In genomic region chr3:172616061-172616461, GRCh38 we compare ENCODE assay signal across 15 cellular contexts.
A peak's percentile ranks its signal among the peaks of the same experiment; 100 is the strongest.
DNase-seq lines count a peak whose midpoint lies in the region; ATAC-seq and TF ChIP-seq lines count a peak whose summit lies in the region.
"Had no signal": no experiment of that assay in that cellular context is flagged by ENCODE, and none has a peak within 500 bp of the region (broad histone marks: within the 10 kb centered on the region; RNA-seq: fewer than 3 reads in every experiment).

No MANE protein-coding gene starts in this region.

- TF ChIP-seq EP300 in esophagus muscularis mucosa (IDR thresholded peaks at IDR 0.05): no peak

- peaks cover 9% of the 10 kb centered on the region for H3K9me3 Mint-ChIP-seq in activated naive CD8-positive, alpha-beta T cell treated with anti-CD3 and anti-CD28 coated beads, Interleukin-2, amount 50 U/mL, for 24 hours

- no peak for DNase-seq in left ventricle myocardium inferior
- DNase-seq in heart right ventricle: no peak
- no peak for DNase-seq in activated naive CD8-positive, alpha-beta T cell treated with anti-CD3 and anti-CD28 coated beads, Interleukin-2, amount 50 U/mL, for 24 hours
- no peak for DNase-seq in upper lobe of right lung
- DNase-seq in esophagus muscularis mucosa (ENCODE audit: extremely low spot score): no peak
- DNase-seq in ureter (ENCODE audit: low spot score): no peak
- DNase-seq: adrenal gland; naive B cell; NCI-H2029; stimulated activated CD4-positive, alpha-beta T cell treated with anti-CD3 and anti-CD28 coated beads, Interleukin-15, amount 100 ng/mL, for 24 hours; stimulated activated naive B cell treated with anti-CD40 and anti-IgM and Interleukin-4, amounts not matched to agents 10 μg/mL and 1 μg/mL and 100 μg/mL, for 72 hours had no signal

- H3K27me3 ChIP-seq in left ventricle myocardium inferior (ENCODE audit: low read depth): no peaks in the 10 kb centered on the region
- no peaks in the 10 kb centered on the region for H3K27me3 ChIP-seq in heart right ventricle
- no peaks in the 10 kb centered on the region for H3K27me3 ChIP-seq in upper lobe of right lung
- no peaks in the 10 kb centered on the region for H3K27me3 ChIP-seq in esophagus muscularis mucosa
- H3K27me3 ChIP-seq: adrenal gland had no signal

- ATAC-seq in heart right ventricle (no peak), HG02884 (IDR thresholded peaks at IDR 0.05; ENCODE audit: unreplicated experiment) (peak; percentile 74), upper lobe of right lung (peak; percentile 14), GM19467 (IDR thresholded peaks at IDR 0.05; ENCODE audit: unreplicated experiment) (no peak)
- peak; percentile 30 for ATAC-seq in activated naive CD8-positive, alpha-beta T cell treated with anti-CD3 and anti-CD28 coated beads, Interleukin-2, amount 50 U/mL, for 24 hours
- ATAC-seq: stimulated activated naive B cell treated with anti-CD40 and anti-IgM and Interleukin-4, amounts not matched to agents 10 μg/mL and 1 μg/mL and 100 μg/mL, for 72 hours had no signal

- peaks cover 15% of the 10 kb centered on the region for H3K4me1 Mint-ChIP-seq in activated naive CD8-positive, alpha-beta T cell treated with anti-CD3 and anti-CD28 coated beads, Interleukin-2, amount 50 U/mL, for 24 hours

- no peak for TF ChIP-seq CTCF in left ventricle myocardium inferior (IDR thresholded peaks at IDR 0.05; ENCODE audit: borderline replicate concordance)
- TF ChIP-seq CTCF in heart right ventricle (IDR thresholded peaks at IDR 0.05): no peak
- TF ChIP-seq CTCF in upper lobe of right lung (IDR thresholded peaks at IDR 0.05): no peak
- no peak for TF ChIP-seq CTCF in esophagus muscularis mucosa (IDR thresholded peaks at IDR 0.05)

- H3K4me1 ChIP-seq in left ventricle myocardium inferior (peaks cover 6% of the 10 kb centered on the region), heart right ventricle (peaks cover 0 to 22% (median 6%) of the 10 kb centered on the region in 9 donors), upper lobe of right lung (no peaks in the 10 kb centered on the region), esophagus muscularis mucosa (peaks cover 0 to 23% (median 18%) of the 10 kb centered on the region in 4 donors)

- H3K4me3 ChIP-seq in left ventricle myocardium inferior (no peak overlapping the region), heart right ventricle (no peak overlapping the region), upper lobe of right lung (no peak overlapping the region), esophagus muscularis mucosa (no peak overlapping the region)
- H3K4me3 ChIP-seq: adrenal gland had no signal

- peak overlapping the region; percentile 10 for H3K27ac ChIP-seq in left ventricle myocardium inferior (replicated peaks)
- peak overlapping the region in 2 of 10 donors; percentile 11 to 38 for H3K27ac ChIP-seq in heart right ventricle
- no peak overlapping the region for H3K27ac ChIP-seq in upper lobe of right lung
- H3K27ac ChIP-seq in esophagus muscularis mucosa (replicated peaks in 1 of 4): no peak overlapping the region
- H3K27ac ChIP-seq: adrenal gland, C4-2B, HL-60 had no signal

- TF ChIP-seq POLR2A in esophagus muscularis mucosa (IDR thresholded peaks at IDR 0.05; ENCODE audit: low read depth): no peak

- H3K9me3 ChIP-seq in left ventricle myocardium inferior (replicated peaks): peaks cover 1% of the 10 kb centered on the region
- H3K9me3 ChIP-seq in heart right ventricle: peaks cover 0 to 9% (median 0%) of the 10 kb centered on the region in 11 donors
- no peaks in the 10 kb centered on the region for H3K9me3 ChIP-seq in upper lobe of right lung
- H3K9me3 ChIP-seq in esophagus muscularis mucosa: no peaks in the 10 kb centered on the region
- H3K9me3 ChIP-seq: adrenal gland had no signal

- intact Hi-C loops in left ventricle myocardium inferior (cut with micrococcal nuclease) (no loop called here), heart right ventricle (cut with DNase I) (no loop called here), upper lobe of right lung (cut with DNase I) (no loop called here), esophagus muscularis mucosa (cut with DNase I) (no loop called here)

- H3K36me3 Mint-ChIP-seq in activated naive CD8-positive, alpha-beta T cell treated with anti-CD3 and anti-CD28 coated beads, Interleukin-2, amount 50 U/mL, for 24 hours (ENCODE audit: low read depth): no peaks in the 10 kb centered on the region

- H3K4me3 Mint-ChIP-seq in activated naive CD8-positive, alpha-beta T cell treated with anti-CD3 and anti-CD28 coated beads, Interleukin-2, amount 50 U/mL, for 24 hours: no peak overlapping the region
- H3K4me3 Mint-ChIP-seq: naive B cell; stimulated activated naive B cell treated with anti-CD40 and anti-IgM and Interleukin-4, amounts not matched to agents 10 μg/mL and 1 μg/mL and 100 μg/mL, for 72 hours had no signal

- no peak overlapping the region for H3K27ac Mint-ChIP-seq in activated naive CD8-positive, alpha-beta T cell treated with anti-CD3 and anti-CD28 coated beads, Interleukin-2, amount 50 U/mL, for 24 hours
- H3K27ac Mint-ChIP-seq: naive B cell; stimulated activated naive B cell treated with anti-CD40 and anti-IgM and Interleukin-4, amounts not matched to agents 10 μg/mL and 1 μg/mL and 100 μg/mL, for 72 hours had no signal

- 75 to 82% methylated on average over 1 of the region's 1 CpG for WGBS in heart right ventricle, 2 donors
- 59% methylated on average over 1 of the region's 1 CpG for WGBS in esophagus muscularis mucosa

- no peaks in the 10 kb centered on the region for H3K36me3 ChIP-seq in left ventricle myocardium inferior
- H3K36me3 ChIP-seq in heart right ventricle: no peaks in the 10 kb centered on the region
- H3K36me3 ChIP-seq in upper lobe of right lung: no peaks in the 10 kb centered on the region
- no peaks in the 10 kb centered on the region for H3K36me3 ChIP-seq in esophagus muscularis mucosa
- H3K36me3 ChIP-seq: adrenal gland had no signal

- no peaks in the 10 kb centered on the region for H3K27me3 Mint-ChIP-seq in activated naive CD8-positive, alpha-beta T cell treated with anti-CD3 and anti-CD28 coated beads, Interleukin-2, amount 50 U/mL, for 24 hours
- H3K27me3 Mint-ChIP-seq: naive B cell; stimulated activated naive B cell treated with anti-CD40 and anti-IgM and Interleukin-4, amounts not matched to agents 10 μg/mL and 1 μg/mL and 100 μg/mL, for 72 hours had no signal

Comparison
In these comparisons a context has a peak if more than half of its experiments do, and no peak if none do; other contexts are left out.
1. ATAC-seq: peak in HG02884 (single experiment), activated naive CD8-positive, alpha-beta T cell treated with anti-CD3 and anti-CD28 coated beads, Interleukin-2, amount 50 U/mL, for 24 hours (single experiment) and upper lobe of right lung (single experiment); none in heart right ventricle (0 of 8) and GM19467 (single experiment).